Comparison of ENCODE assay signal across 8 cellular contexts in genomic region chr12:106774808-106775524, GRCh38. TPM values are rescaled to one million over a fixed set of nuclear protein-coding genes. Genes with fewer than 3 reads are reported as not detected.
DNase-seq lines count a peak whose midpoint lies in the region; ATAC-seq, FAIRE-seq and TF ChIP-seq lines count a peak whose summit lies in the region.

No MANE protein-coding gene starts in this region.

- DNase-seq in ACHN = peak; percentile 20
- no peak for DNase-seq in Jurkat, Clone E6-1 (ENCODE audit: low read depth, low spot score)
- no peak for DNase-seq in ascending aorta (ENCODE audit: low spot score in 2 of 2)
- DNase-seq in urothelium cell line (ENCODE audit: low spot score) = no peak
- DNase-seq in kidney tubule cell (ENCODE audit: low spot score) = no peak

- WGBS in liver = 6% methylated on average over 29 of the region's 29 CpGs
- WGBS in thymus = 8% methylated on average over 29 of the region's 29 CpGs

- H3K27me3 ChIP-seq in ascending aorta (no peaks in the 10 kb centered on the region), liver (ENCODE audit: control insufficient read depth in 4 of 4, insufficient read depth in 4 of 4, low read length in 3 of 4) (no peaks in the 10 kb centered on the region), thymus (ENCODE audit: control insufficient read depth, insufficient read depth) (no peaks in the 10 kb centered on the region)

- intact Hi-C loops in ascending aorta (cut with DNase I) = loop anchor here (1.0 to 5.0 kb wide), 2 partner anchors 181 to 418 kb away; partner anchors contain the start of gene POLR3B

- ATAC-seq in GM18505 (IDR thresholded peaks at IDR 0.05; ENCODE audit: unreplicated experiment) = peak; percentile 28

- H3K4me3 ChIP-seq in Jurkat, Clone E6-1 (ENCODE audit: low read length) = peak overlapping the region; percentile 91
- peak overlapping the region; percentile 68 to 72 for H3K4me3 ChIP-seq in ascending aorta
- peak overlapping the region; percentile 64 to 91 (median 78) for H3K4me3 ChIP-seq in liver (ENCODE audit: low read depth in 1 of 3, low read length in 3 of 3)
- H3K4me3 ChIP-seq in thymus (ENCODE audit: low read length) = peak overlapping the region; percentile 64

- H3K9ac ChIP-seq in liver (ENCODE audit: low read depth in 1 of 2, low read length in 2 of 2) = peak overlapping the region; percentile 64 to 100

- no peak for FAIRE-seq in urothelium cell line (lab: Jason Lieb, UNC)

- H3K27ac ChIP-seq in ascending aorta = peak overlapping the region; percentile 95 to 98
- H3K27ac ChIP-seq in liver (ENCODE audit: low read depth in 1 of 2, low read length in 2 of 2) = peak overlapping the region; percentile 96 to 98
- peak overlapping the region; percentile 85 for H3K27ac ChIP-seq in thymus (ENCODE audit: low read depth)

- H3K9me3 ChIP-seq in ascending aorta = no peaks in the 10 kb centered on the region
- no peaks in the 10 kb centered on the region for H3K9me3 ChIP-seq in liver (ENCODE audit: control insufficient read depth in 4 of 4, low read length in 3 of 4)
- no peaks in the 10 kb centered on the region for H3K9me3 ChIP-seq in thymus (ENCODE audit: control insufficient read depth)

- in situ Hi-C loops in ACHN (cut with HindIII; ENCODE audit: low pct_ligation_motif_present, low pct_unique_long_range_greater_than_20kb, low sequenced_read_pairs) = no loop called here

- no peak for TF ChIP-seq POLR2A in GM18505 (IDR thresholded peaks at IDR 0.05; ENCODE audit: borderline replicate concordance, extremely low read depth, insufficient read depth, insufficient read length)

- H3K4me1 ChIP-seq in ascending aorta (peaks cover 0 to 23% of the 10 kb centered on the region in 2 donors), liver (ENCODE audit: control insufficient read depth in 4 of 4, insufficient read depth in 4 of 4, low read length in 3 of 4) (peaks cover 3 to 34% (median 26%) of the 10 kb centered on the region in 4 donors), thymus (ENCODE audit: control insufficient read depth, insufficient read depth, low read length) (peaks cover 11% of the 10 kb centered on the region)

- no peak for TF ChIP-seq CTCF in ascending aorta (IDR thresholded peaks at IDR 0.05)
- TF ChIP-seq CTCF in liver (IDR thresholded peaks at IDR 0.05; ENCODE audit: low read depth, low read length, missing input control) = no peak

- H3K36me3 ChIP-seq in ascending aorta = no peaks in the 10 kb centered on the region
- H3K36me3 ChIP-seq in liver (ENCODE audit: control insufficient read depth in 4 of 4, insufficient read depth in 3 of 4, low read depth in 1 of 4, low read length in 3 of 4) = no peaks in the 10 kb centered on the region
- no peaks in the 10 kb centered on the region for H3K36me3 ChIP-seq in thymus (ENCODE audit: control insufficient read depth, insufficient read depth)

- no peak for TF ChIP-seq RAD21 in liver (IDR thresholded peaks at IDR 0.05)

TF ChIP-seq in liver, 16 proteins besides CTCF, POLR2A, EP300 and RAD21:
- TF ChIP-seq REST (IDR thresholded peaks at IDR 0.05) = no peak
- no peak for TF ChIP-seq FOXA2 (IDR thresholded peaks at IDR 0.05)
- TF ChIP-seq ZBTB33 (IDR thresholded peaks at IDR 0.05) = no peak
- TF ChIP-seq HNF4G (IDR thresholded peaks at IDR 0.05) = no peak
- TF ChIP-seq ATF3 (IDR thresholded peaks at IDR 0.05) = no peak
- no peak for TF ChIP-seq RXRA (IDR thresholded peaks at IDR 0.05)
- no peak for TF ChIP-seq GABPA (IDR thresholded peaks at IDR 0.05 in 1 of 2, conservative IDR thresholded peaks at IDR 0.05 in 1 of 2)
- TF ChIP-seq FOXA1 (IDR thresholded peaks at IDR 0.05) = no peak
- TF ChIP-seq EGR1 (IDR thresholded peaks at IDR 0.05; ENCODE audit: low read depth in 2 of 2) = no peak
- TF ChIP-seq TAF1 (conservative IDR thresholded peaks at IDR 0.05) = no peak
- TF ChIP-seq JUND (IDR thresholded peaks at IDR 0.05) = no peak

RNA-seq across cellular contexts. Expression of gene RIC8B, which starts 0.5 kb away (rescaled TPM):
- polyA plus RNA-seq in Jurkat, Clone E6-1 (2012; ENCODE audit: insufficient read depth, insufficient read length) = 11.3 TPM
- 19.1 TPM for total RNA-seq in ascending aorta
- total RNA-seq in liver = 10 to 100 TPM in 1 of 2 donors, 1 to 10 TPM in 1; 5.6 to 15.1 TPM
- 1 to 10 TPM; 2.7 to 2.8 TPM for polyA plus RNA-seq in liver
- 5.8 TPM for polyA plus RNA-seq in thymus
